ENCODE assay signal across 18 cellular contexts in the genomic region with DNA sequence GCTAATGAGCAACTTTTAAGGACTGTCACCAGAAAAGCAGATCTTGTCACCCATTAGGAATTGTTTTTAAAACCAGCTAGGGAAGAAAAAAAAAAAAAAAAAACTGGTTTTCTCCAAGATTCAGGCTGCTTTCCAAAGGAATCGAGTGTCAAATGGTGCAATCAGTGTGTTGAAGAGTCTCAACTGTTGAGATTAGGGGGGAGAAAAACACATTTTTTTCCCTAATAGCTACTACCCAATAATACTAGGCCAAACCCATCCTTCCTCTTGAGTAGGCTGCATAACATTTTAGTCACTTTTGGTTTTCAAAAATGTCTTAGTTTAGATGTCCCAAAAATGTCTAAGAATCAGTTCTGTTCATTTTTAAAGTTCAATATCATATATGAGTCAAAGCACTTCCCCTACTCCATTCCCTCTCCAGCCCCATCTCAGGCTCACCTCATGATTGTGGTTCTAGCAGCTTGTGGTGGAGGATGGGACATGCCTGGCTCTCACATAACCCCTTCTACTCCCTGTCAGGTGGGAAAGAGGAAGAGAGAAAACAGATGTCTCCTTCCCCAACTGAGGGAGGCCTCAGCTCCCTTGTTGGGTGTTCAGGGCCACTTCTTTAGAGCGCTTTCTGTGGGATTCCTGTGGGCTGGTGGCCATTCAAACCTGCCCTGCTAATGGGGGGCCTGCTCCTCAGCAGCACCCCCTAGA.
DNase-seq lines count a peak whose midpoint lies in the region; ATAC-seq, FAIRE-seq and TF ChIP-seq lines count a peak whose summit lies in the region.
"Had no signal": no experiment of that assay in that cellular context is flagged by ENCODE, and none has a peak within 500 bp of the region (broad histone marks: within the 10 kb centered on the region; RNA-seq: fewer than 3 reads in every experiment).

No MANE protein-coding gene starts in this region.

- no peaks in the 10 kb centered on the region for H3K79me2 ChIP-seq in smooth muscle cell (ENCODE audit: low read depth)

- ATAC-seq in GM19372 (IDR thresholded peaks at IDR 0.05; ENCODE audit: low read depth, unreplicated experiment) (peak; percentile 50), HG02759 (IDR thresholded peaks at IDR 0.05; ENCODE audit: unreplicated experiment) (peak; percentile 55)
- ATAC-seq in activated naive CD4-positive, alpha-beta T cell treated with anti-CD3 and anti-CD28 coated beads, Interleukin-2, amount 50 U/mL, for 72 hours: no peak
- ATAC-seq: mucosa of descending colon had no signal

- H3K36me3 Mint-ChIP-seq in activated naive CD4-positive, alpha-beta T cell treated with anti-CD3 and anti-CD28 coated beads, Interleukin-2, amount 50 U/mL, for 72 hours: no peaks in the 10 kb centered on the region

- no peak overlapping the region for H2AFZ ChIP-seq in smooth muscle cell (ENCODE audit: low read depth)
- H2AFZ ChIP-seq: GM23248 had no signal

- DNase-seq in GM12865 (ENCODE audit: low read depth): peak; percentile 24
- peak; percentile 55 for DNase-seq in MV-4-11 (lab: John Stamatoyannopoulos, UW)
- no peak for DNase-seq in smooth muscle cell (lab: John Stamatoyannopoulos, UW; ENCODE audit: unreplicated experiment)
- DNase-seq in H54 (ENCODE audit: insufficient read length, low spot score): no peak
- no peak for DNase-seq in AG20443 (ENCODE audit: low spot score)
- no peak for DNase-seq in activated naive CD4-positive, alpha-beta T cell treated with anti-CD3 and anti-CD28 coated beads, Interleukin-2, amount 50 U/mL, for 72 hours (ENCODE audit: low spot score in 2 of 2)
- DNase-seq: activated CD4-positive, alpha-beta memory T cell treated with anti-CD3 and anti-CD28 coated beads, Interleukin-2, amount 10 ng/mL, durations not matched to agents 7 days and 5 days; GM23248; head of caudate nucleus; mucosa of descending colon; NCI-H1048; NCI-H2171 treated with DMSO at 0.1 percent for 48 hours; NK-92 treated with Interleukin-12 subunit alpha and Interleukin-12 subunit beta, amount 100 ng/mL, for 24 hours; SJCRH30 had no signal

- WGBS in smooth muscle cell (ENCODE audit: low lambda C conversion rate): 84% methylated on average over 2 of the region's 2 CpGs

- H3K9me3 Mint-ChIP-seq in activated naive CD4-positive, alpha-beta T cell treated with anti-CD3 and anti-CD28 coated beads, Interleukin-2, amount 50 U/mL, for 72 hours: no peaks in the 10 kb centered on the region
- H3K9me3 Mint-ChIP-seq: activated CD4-positive, alpha-beta memory T cell treated with anti-CD3 and anti-CD28 coated beads, Interleukin-2, amount 10 ng/mL, durations not matched to agents 7 days and 5 days had no signal

- H3K4me3 ChIP-seq in GM12865 (ENCODE audit: low read depth, low read length) (no peak overlapping the region), smooth muscle cell (no peak overlapping the region)
- H3K4me3 ChIP-seq: GM23248, mucosa of descending colon, SJCRH30 had no signal

- no peak for TF ChIP-seq POLR2A in H54 (IDR thresholded peaks at IDR 0.05; ENCODE audit: low read depth, low read length)

- H3K27me3 ChIP-seq in smooth muscle cell (ENCODE audit: low read depth): no peaks in the 10 kb centered on the region
- H3K27me3 ChIP-seq: SJCRH30 had no signal

- H3K4me2 ChIP-seq in smooth muscle cell: no peak overlapping the region

- no peaks in the 10 kb centered on the region for H3K4me1 ChIP-seq in smooth muscle cell (ENCODE audit: low read depth)
- H3K4me1 ChIP-seq: SJCRH30 had no signal

- no peak for FAIRE-seq in H54 (lab: Jason Lieb, UNC)
- FAIRE-seq: colon had no signal

- no peak overlapping the region for H3K9ac ChIP-seq in smooth muscle cell (ENCODE audit: low read depth)
- H3K9ac ChIP-seq: GM23248 had no signal

- no peak for TF ChIP-seq CTCF in GM12865 (IDR thresholded peaks at IDR 0.05; ENCODE audit: insufficient read depth, low read depth, low read length, missing control alignments)
- TF ChIP-seq CTCF in smooth muscle cell (IDR thresholded peaks at IDR 0.05; ENCODE audit: borderline replicate concordance, insufficient read depth, poor library complexity, severe bottlenecking): no peak

- H3F3A ChIP-seq in smooth muscle cell (ENCODE audit: low read depth): no peaks in the 10 kb centered on the region

- H3K27ac Mint-ChIP-seq in activated naive CD4-positive, alpha-beta T cell treated with anti-CD3 and anti-CD28 coated beads, Interleukin-2, amount 50 U/mL, for 72 hours: no peak overlapping the region
- H3K27ac Mint-ChIP-seq: activated CD4-positive, alpha-beta memory T cell treated with anti-CD3 and anti-CD28 coated beads, Interleukin-2, amount 10 ng/mL, durations not matched to agents 7 days and 5 days had no signal

- no peaks in the 10 kb centered on the region for H3K36me3 ChIP-seq in smooth muscle cell (ENCODE audit: low read depth)
- H3K36me3 ChIP-seq: SJCRH30 had no signal

- H4K20me1 ChIP-seq in smooth muscle cell (ENCODE audit: low read depth): no peaks in the 10 kb centered on the region

- no peaks in the 10 kb centered on the region for H3K9me3 ChIP-seq in smooth muscle cell (replicated peaks; ENCODE audit: low read depth)
- H3K9me3 ChIP-seq: mucosa of descending colon, SJCRH30 had no signal

- H3K27ac ChIP-seq in smooth muscle cell (ENCODE audit: low read depth): no peak overlapping the region
- H3K27ac ChIP-seq: epithelial cell of prostate, GM23248, SJCRH30 had no signal

Comparison
In these comparisons a context has a peak if more than half of its experiments do, and no peak if none do; other contexts are left out.
1. DNase-seq: peak in GM12865 (single experiment) and MV-4-11 (single experiment); none in smooth muscle cell (single experiment), H54 (single experiment), AG20443 (single experiment) and activated naive CD4-positive, alpha-beta T cell treated with anti-CD3 and anti-CD28 coated beads, Interleukin-2, amount 50 U/mL, for 72 hours (0 of 2).
2. ATAC-seq: peak in GM19372 (single experiment) and HG02759 (single experiment); none in activated naive CD4-positive, alpha-beta T cell treated with anti-CD3 and anti-CD28 coated beads, Interleukin-2, amount 50 U/mL, for 72 hours (0 of 2).